Comparison of ENCODE assay signal across 11 cellular contexts in genomic region chr9:111937301-111937700, GRCh38. TPM values are rescaled to one million over a fixed set of nuclear protein-coding genes. Genes with fewer than 3 reads are reported as not detected.
DNase-seq lines count a peak whose midpoint lies in the region; ATAC-seq and TF ChIP-seq lines count a peak whose summit lies in the region.
"Had no signal": no experiment of that assay in that cellular context is flagged by ENCODE, and none has a peak within 500 bp of the region (broad histone marks: within the 10 kb centered on the region; RNA-seq: fewer than 3 reads in every experiment).

No MANE protein-coding gene starts in this region.

- no peak for TF ChIP-seq POLR2A in spleen (IDR thresholded peaks at IDR 0.05)

- H3K36me3 Mint-ChIP-seq in activated CD4-positive, alpha-beta T cell treated with anti-CD3 and anti-CD28 coated beads, Interleukin-2, amount 10 ng/mL, durations not matched to agents 24 days and 14 days (ENCODE audit: low read depth) = peaks cover 42% of the 10 kb centered on the region
- H3K36me3 Mint-ChIP-seq in T-helper 17 cell (ENCODE audit: low read depth) = no peaks in the 10 kb centered on the region

- intact Hi-C loops in activated CD4-positive, alpha-beta T cell treated with anti-CD3 and anti-CD28 coated beads, Interleukin-2, amount 10 ng/mL, durations not matched to agents 24 days and 14 days (cut with micrococcal nuclease) = loop anchor here (2.0 kb wide), 1 partner anchor 92 kb away; no protein-coding TSS in a partner anchor
- intact Hi-C loops in spleen (cut with DNase I; ENCODE audit: low total_unique reads) = no loop called here

- no peaks in the 10 kb centered on the region for H3K9me2 ChIP-seq in hepatocyte (replicated peaks; ENCODE audit: insufficient read depth)

- no peak overlapping the region for H3K4me3 ChIP-seq in hepatocyte
- H3K4me3 ChIP-seq in spleen = peak overlapping the region in 1 of 8 donors; percentile 40
- H3K4me3 ChIP-seq: cardiac muscle cell, uterus had no signal

- peak overlapping the region; percentile 28 for H3K27ac ChIP-seq in hepatocyte
- peak overlapping the region; percentile 49 to 86 (median 83) for H3K27ac ChIP-seq in spleen
- H3K27ac ChIP-seq: cardiac muscle cell had no signal

- H3K27me3 Mint-ChIP-seq in activated CD4-positive, alpha-beta T cell treated with anti-CD3 and anti-CD28 coated beads, Interleukin-2, amount 10 ng/mL, durations not matched to agents 24 days and 14 days = no peaks in the 10 kb centered on the region
- H3K27me3 Mint-ChIP-seq in T-helper 17 cell = no peaks in the 10 kb centered on the region

- H3K4me1 ChIP-seq in hepatocyte (ENCODE audit: insufficient read depth) (no peaks in the 10 kb centered on the region), spleen (peaks cover 24 to 58% (median 28%) of the 10 kb centered on the region in 6 donors)
- H3K4me1 ChIP-seq: uterus had no signal

- H3K36me3 ChIP-seq in hepatocyte (replicated peaks; ENCODE audit: insufficient read depth, low read depth) = no peaks in the 10 kb centered on the region
- H3K36me3 ChIP-seq in spleen = peaks cover 0 to 43% (median 29%) of the 10 kb centered on the region in 6 donors
- H3K36me3 ChIP-seq: uterus had no signal

- H3K79me2 ChIP-seq in hepatocyte = peaks cover 4% of the 10 kb centered on the region

- peak overlapping the region; percentile 83 for H3K27ac Mint-ChIP-seq in activated CD4-positive, alpha-beta T cell treated with anti-CD3 and anti-CD28 coated beads, Interleukin-2, amount 10 ng/mL, durations not matched to agents 24 days and 14 days
- H3K27ac Mint-ChIP-seq in T-helper 17 cell = peak overlapping the region; percentile 91

- no peaks in the 10 kb centered on the region for H3K9me3 ChIP-seq in T-helper 17 cell (ENCODE audit: control insufficient read depth, low read length, poor library complexity, severe bottlenecking)
- no peaks in the 10 kb centered on the region for H3K9me3 ChIP-seq in hepatocyte (ENCODE audit: low read depth)
- H3K9me3 ChIP-seq in spleen = no peaks in the 10 kb centered on the region
- H3K9me3 ChIP-seq: uterus had no signal

- no peaks in the 10 kb centered on the region for H4K20me1 ChIP-seq in hepatocyte (ENCODE audit: insufficient read depth, poor library complexity, severe bottlenecking)

- 93% methylated on average over 2 of the region's 2 CpGs for WGBS in hepatocyte (ENCODE audit: low lambda C conversion rate, missing lambda C conversion rate)
- WGBS in spleen, 5 donors = 44 to 92% (median 62%) methylated on average over 2 of the region's 2 CpGs

- TF ChIP-seq CTCF in hepatocyte (IDR thresholded peaks at IDR 0.05; ENCODE audit: poor library complexity) = no peak
- no peak for TF ChIP-seq CTCF in spleen (IDR thresholded peaks at IDR 0.05 in 8 of 11, conservative IDR thresholded peaks at IDR 0.05 in 3 of 11)

- no peak for ATAC-seq in T-helper 17 cell
- ATAC-seq in HG03095 (IDR thresholded peaks at IDR 0.05; ENCODE audit: unreplicated experiment) = no peak

- no peak overlapping the region for H3K4me2 ChIP-seq in hepatocyte

- H3K4me1 Mint-ChIP-seq in activated CD4-positive, alpha-beta T cell treated with anti-CD3 and anti-CD28 coated beads, Interleukin-2, amount 10 ng/mL, durations not matched to agents 24 days and 14 days = peaks cover 22% of the 10 kb centered on the region
- peaks cover 22% of the 10 kb centered on the region for H3K4me1 Mint-ChIP-seq in T-helper 17 cell

- H2AFZ ChIP-seq in hepatocyte = no peak overlapping the region

- H3K27me3 ChIP-seq in hepatocyte (no peaks in the 10 kb centered on the region), spleen (replicated peaks in 1 of 7) (no peaks in the 10 kb centered on the region)
- H3K27me3 ChIP-seq: cardiac muscle cell, uterus had no signal

- H3K4me3 Mint-ChIP-seq in activated CD4-positive, alpha-beta T cell treated with anti-CD3 and anti-CD28 coated beads, Interleukin-2, amount 10 ng/mL, durations not matched to agents 24 days and 14 days = peak overlapping the region; percentile 45
- peak overlapping the region; percentile 83 for H3K4me3 Mint-ChIP-seq in T-helper 17 cell

- no peak for DNase-seq in activated CD4-positive, alpha-beta T cell treated with anti-CD3 and anti-CD28 coated beads, Interleukin-2, amount 10 ng/mL, durations not matched to agents 24 days and 14 days
- DNase-seq in activated CD4-positive, alpha-beta T cell treated with anti-CD3 and anti-CD28 coated beads, Interleukin-2, amount 50 U/mL, for 48 hours = no peak
- DNase-seq in T-helper 17 cell (no peak), hepatocyte (ENCODE audit: low spot score) (no peak), spleen (no peak), NCI-H774 (lab: John Stamatoyannopoulos, UW) (no peak), NCI-H1092 treated with DMSO at 0.1 percent for 48 hours (lab: John Stamatoyannopoulos, UW) (no peak)
- DNase-seq: NCI-H526 treated with DMSO at 0.1 percent for 48 hours had no signal

- H3K9me3 Mint-ChIP-seq in activated CD4-positive, alpha-beta T cell treated with anti-CD3 and anti-CD28 coated beads, Interleukin-2, amount 10 ng/mL, durations not matched to agents 24 days and 14 days = peaks cover 9% of the 10 kb centered on the region

RNA-seq across cellular contexts. Expression of gene UGCG, which starts 40.7 kb away (rescaled TPM):
- 19.9 and 22.4 TPM in 2 replicates for total RNA-seq in activated CD4-positive, alpha-beta T cell treated with anti-CD3 and anti-CD28 coated beads, Interleukin-2, amount 10 ng/mL, durations not matched to agents 24 days and 14 days
- total RNA-seq in T-helper 17 cell = 10 to 100 TPM; 35.5 TPM
- total RNA-seq in hepatocyte = 107 and 109 TPM in 2 replicates
- polyA plus RNA-seq in hepatocyte = 50.9 and 54.6 TPM in 2 replicates
- 100 to 1,000 TPM in 3 of 7 donors, 10 to 100 TPM in 4; 62.8 to 178 (median 100.0) TPM for total RNA-seq in spleen
- 10 to 100 TPM; 18.1 to 23.8 (median 20.7) TPM for polyA plus RNA-seq in spleen
